8 cellular contexts compared by ENCODE assay signal in the genomic region with DNA sequence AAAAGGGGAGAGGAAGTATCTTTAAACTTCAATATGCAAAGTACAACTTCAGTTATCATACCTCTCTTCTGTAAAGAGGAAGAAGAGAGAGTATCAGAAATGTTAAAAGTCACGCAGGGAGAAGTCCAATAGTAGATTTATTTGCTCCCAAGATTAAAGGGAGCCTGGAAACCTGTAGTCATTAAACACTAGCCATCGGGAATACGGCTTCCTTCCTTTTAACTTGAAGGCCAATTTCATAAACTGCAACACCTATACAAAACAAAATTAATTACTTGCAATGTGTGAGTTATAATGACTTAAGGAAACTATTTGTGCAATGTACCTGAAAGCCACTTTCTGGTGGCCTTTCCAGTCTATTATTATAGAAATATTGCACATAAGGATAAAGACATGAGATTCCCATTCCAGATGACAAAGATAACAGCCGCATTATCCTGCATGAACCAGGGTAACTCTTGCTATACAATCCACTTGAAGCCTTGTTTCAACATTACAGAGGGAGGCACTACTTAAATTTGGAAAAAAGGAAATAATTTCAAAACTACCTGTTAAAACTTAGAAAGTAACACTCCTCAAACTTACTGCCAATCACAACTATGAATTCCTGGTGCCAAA. TPM values are rescaled to one million over a fixed set of nuclear protein-coding genes. Genes with fewer than 3 reads are reported as not detected.
DNase-seq lines count a peak whose midpoint lies in the region; ATAC-seq and TF ChIP-seq lines count a peak whose summit lies in the region.

No MANE protein-coding gene starts in this region.

- H3K27me3 ChIP-seq in liver (ENCODE audit: control insufficient read depth in 4 of 4, insufficient read depth in 4 of 4, low read length in 3 of 4) (no peaks in the 10 kb centered on the region), tibial nerve (no peaks in the 10 kb centered on the region)

- no peak for TF ChIP-seq POLR2A in tibial nerve (IDR thresholded peaks at IDR 0.05)

- H3K4me1 ChIP-seq in liver (ENCODE audit: control insufficient read depth in 4 of 4, insufficient read depth in 4 of 4, low read length in 3 of 4) (peaks cover 7 to 59% (median 24%) of the 10 kb centered on the region in 4 donors), tibial nerve (peaks cover 0 to 44% (median 23%) of the 10 kb centered on the region in 4 donors)

- TF ChIP-seq CTCF in liver (IDR thresholded peaks at IDR 0.05; ENCODE audit: low read depth, low read length, missing input control) (no peak), tibial nerve (IDR thresholded peaks at IDR 0.05) (no peak)

- H3K9me3 Mint-ChIP-seq in activated T-cell treated with anti-CD3 and anti-CD28 coated beads, Interleukin-2, amount 50 U/mL, for 4 hours = no peaks in the 10 kb centered on the region
- H3K9me3 Mint-ChIP-seq in activated naive CD8-positive, alpha-beta T cell treated with anti-CD3 and anti-CD28 coated beads, Interleukin-2, amount 10 ng/mL, durations not matched to agents 7 days and 5 days = no peaks in the 10 kb centered on the region

- H3K9me3 ChIP-seq in liver (ENCODE audit: control insufficient read depth in 4 of 4, low read length in 3 of 4) (no peaks in the 10 kb centered on the region), tibial nerve (no peaks in the 10 kb centered on the region)

- no peak for DNase-seq in activated T-cell treated with anti-CD3 and anti-CD28 coated beads, Interleukin-2, amount 50 U/mL, for 4 hours
- no peak for DNase-seq in activated T-cell treated with anti-CD3 and anti-CD28 coated beads for 4 hours
- no peak for DNase-seq in activated naive CD8-positive, alpha-beta T cell treated with anti-CD3 and anti-CD28 coated beads, Interleukin-2, amount 10 ng/mL, durations not matched to agents 7 days and 5 days
- DNase-seq in tibial nerve (ENCODE audit: low spot score in 2 of 2) = no peak

- H3K36me3 ChIP-seq in liver (ENCODE audit: control insufficient read depth in 4 of 4, insufficient read depth in 3 of 4, low read depth in 1 of 4, low read length in 3 of 4) = peaks cover 0 to 19% (median 0%) of the 10 kb centered on the region in 4 donors
- H3K36me3 ChIP-seq in tibial nerve = peaks cover 0 to 30% (median 0%) of the 10 kb centered on the region in 3 donors

- H3K4me3 Mint-ChIP-seq in activated T-cell treated with anti-CD3 and anti-CD28 coated beads, Interleukin-2, amount 50 U/mL, for 4 hours = peak overlapping the region; percentile 100
- peak overlapping the region; percentile 88 for H3K4me3 Mint-ChIP-seq in activated naive CD8-positive, alpha-beta T cell treated with anti-CD3 and anti-CD28 coated beads, Interleukin-2, amount 10 ng/mL, durations not matched to agents 7 days and 5 days

- peaks cover 73% of the 10 kb centered on the region for H3K36me3 Mint-ChIP-seq in activated T-cell treated with anti-CD3 and anti-CD28 coated beads, Interleukin-2, amount 50 U/mL, for 4 hours (ENCODE audit: insufficient read depth)
- peaks cover 71% of the 10 kb centered on the region for H3K36me3 Mint-ChIP-seq in activated naive CD8-positive, alpha-beta T cell treated with anti-CD3 and anti-CD28 coated beads, Interleukin-2, amount 10 ng/mL, durations not matched to agents 7 days and 5 days

- peak in 1 of 2 donors; percentile 9 for TF ChIP-seq RAD21 in liver (IDR thresholded peaks at IDR 0.05)

- no peak for TF ChIP-seq EP300 in tibial nerve (IDR thresholded peaks at IDR 0.05)

- peaks cover 25% of the 10 kb centered on the region for H3K4me1 Mint-ChIP-seq in activated T-cell treated with anti-CD3 and anti-CD28 coated beads, Interleukin-2, amount 50 U/mL, for 4 hours (ENCODE audit: low read depth)
- H3K4me1 Mint-ChIP-seq in activated naive CD8-positive, alpha-beta T cell treated with anti-CD3 and anti-CD28 coated beads, Interleukin-2, amount 10 ng/mL, durations not matched to agents 7 days and 5 days = peaks cover 44% of the 10 kb centered on the region

- H3K27me3 Mint-ChIP-seq in activated T-cell treated with anti-CD3 and anti-CD28 coated beads, Interleukin-2, amount 50 U/mL, for 4 hours (ENCODE audit: low read depth) = no peaks in the 10 kb centered on the region
- H3K27me3 Mint-ChIP-seq in activated naive CD8-positive, alpha-beta T cell treated with anti-CD3 and anti-CD28 coated beads, Interleukin-2, amount 10 ng/mL, durations not matched to agents 7 days and 5 days = no peaks in the 10 kb centered on the region

- no peak for ATAC-seq in activated T-cell treated with anti-CD3 and anti-CD28 coated beads, Interleukin-2, amount 50 U/mL, for 4 hours
- ATAC-seq in activated naive CD8-positive, alpha-beta T cell treated with anti-CD3 and anti-CD28 coated beads, Interleukin-2, amount 10 ng/mL, durations not matched to agents 7 days and 5 days (ENCODE audit: low read depth) = no peak
- ATAC-seq in GM21786 (IDR thresholded peaks at IDR 0.05; ENCODE audit: unreplicated experiment) (no peak), GM21529 (IDR thresholded peaks at IDR 0.05; ENCODE audit: unreplicated experiment) (no peak), HG02884 (IDR thresholded peaks at IDR 0.05; ENCODE audit: unreplicated experiment) (no peak)

- H3K27ac ChIP-seq in liver (ENCODE audit: low read depth in 1 of 2, low read length in 2 of 2) = peak overlapping the region; percentile 50 to 59
- H3K27ac ChIP-seq in tibial nerve = peak overlapping the region; percentile 99 to 100 (median 100)

- peak overlapping the region; percentile 89 to 96 (median 94) for H3K4me3 ChIP-seq in liver (ENCODE audit: low read depth in 1 of 3, low read length in 3 of 3)
- peak overlapping the region; percentile 95 to 99 (median 96) for H3K4me3 ChIP-seq in tibial nerve

- 6% methylated on average over 4 of the region's 4 CpGs for WGBS in liver
- 9 to 12% methylated on average over 4 of the region's 4 CpGs for WGBS in tibial nerve, 2 donors

- peak overlapping the region; percentile 99 for H3K27ac Mint-ChIP-seq in activated naive CD8-positive, alpha-beta T cell treated with anti-CD3 and anti-CD28 coated beads, Interleukin-2, amount 10 ng/mL, durations not matched to agents 7 days and 5 days

- POLR2A ChIA-PET in activated naive CD8-positive, alpha-beta T cell treated with anti-CD3 and anti-CD28 coated beads, Interleukin-2, amount 10 ng/mL, durations not matched to agents 7 days and 5 days (lab: Charles Lee) = interaction anchor here (0.7 to 7.1 kb wide), 13 partner anchors 7 to 759 kb away, joined by 3 to 311 read pairs (median 4); no protein-coding TSS in a partner anchor

- peak overlapping the region; percentile 96 for H3K9ac ChIP-seq in liver (ENCODE audit: low read depth in 1 of 2, low read length in 2 of 2)

TF ChIP-seq in liver, 16 proteins besides CTCF, POLR2A, EP300 and RAD21 (continues in another document):
- TF ChIP-seq EGR1 (IDR thresholded peaks at IDR 0.05; ENCODE audit: low read depth in 2 of 2) (no peak), YY1 (IDR thresholded peaks at IDR 0.05) (no peak), SP1 (IDR thresholded peaks at IDR 0.05) (no peak), NR2F2 (IDR thresholded peaks at IDR 0.05) (no peak), GABPA (IDR thresholded peaks at IDR 0.05 in 1 of 2, conservative IDR thresholded peaks at IDR 0.05 in 1 of 2) (no peak), FOXA2 (IDR thresholded peaks at IDR 0.05) (no peak), RXRA (IDR thresholded peaks at IDR 0.05) (no peak), JUND (IDR thresholded peaks at IDR 0.05) (no peak), HNF4A (conservative IDR thresholded peaks at IDR 0.05) (no peak)
- TF ChIP-seq, protein P1, sequence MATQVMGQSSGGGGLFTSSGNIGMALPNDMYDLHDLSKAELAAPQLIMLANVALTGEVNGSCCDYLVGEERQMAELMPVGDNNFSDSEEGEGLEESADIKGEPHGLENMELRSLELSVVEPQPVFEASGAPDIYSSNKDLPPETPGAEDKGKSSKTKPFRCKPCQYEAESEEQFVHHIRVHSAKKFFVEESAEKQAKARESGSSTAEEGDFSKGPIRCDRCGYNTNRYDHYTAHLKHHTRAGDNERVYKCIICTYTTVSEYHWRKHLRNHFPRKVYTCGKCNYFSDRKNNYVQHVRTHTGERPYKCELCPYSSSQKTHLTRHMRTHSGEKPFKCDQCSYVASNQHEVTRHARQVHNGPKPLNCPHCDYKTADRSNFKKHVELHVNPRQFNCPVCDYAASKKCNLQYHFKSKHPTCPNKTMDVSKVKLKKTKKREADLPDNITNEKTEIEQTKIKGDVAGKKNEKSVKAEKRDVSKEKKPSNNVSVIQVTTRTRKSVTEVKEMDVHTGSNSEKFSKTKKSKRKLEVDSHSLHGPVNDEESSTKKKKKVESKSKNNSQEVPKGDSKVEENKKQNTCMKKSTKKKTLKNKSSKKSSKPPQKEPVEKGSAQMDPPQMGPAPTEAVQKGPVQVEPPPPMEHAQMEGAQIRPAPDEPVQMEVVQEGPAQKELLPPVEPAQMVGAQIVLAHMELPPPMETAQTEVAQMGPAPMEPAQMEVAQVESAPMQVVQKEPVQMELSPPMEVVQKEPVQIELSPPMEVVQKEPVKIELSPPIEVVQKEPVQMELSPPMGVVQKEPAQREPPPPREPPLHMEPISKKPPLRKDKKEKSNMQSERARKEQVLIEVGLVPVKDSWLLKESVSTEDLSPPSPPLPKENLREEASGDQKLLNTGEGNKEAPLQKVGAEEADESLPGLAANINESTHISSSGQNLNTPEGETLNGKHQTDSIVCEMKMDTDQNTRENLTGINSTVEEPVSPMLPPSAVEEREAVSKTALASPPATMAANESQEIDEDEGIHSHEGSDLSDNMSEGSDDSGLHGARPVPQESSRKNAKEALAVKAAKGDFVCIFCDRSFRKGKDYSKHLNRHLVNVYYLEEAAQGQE (IDR thresholded peaks at IDR 0.05) = no peak
- TF ChIP-seq, protein P2, sequence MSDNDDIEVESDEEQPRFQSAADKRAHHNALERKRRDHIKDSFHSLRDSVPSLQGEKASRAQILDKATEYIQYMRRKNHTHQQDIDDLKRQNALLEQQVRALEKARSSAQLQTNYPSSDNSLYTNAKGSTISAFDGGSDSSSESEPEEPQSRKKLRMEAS (IDR thresholded peaks at IDR 0.05) = no peak
- TF ChIP-seq, protein P3, sequence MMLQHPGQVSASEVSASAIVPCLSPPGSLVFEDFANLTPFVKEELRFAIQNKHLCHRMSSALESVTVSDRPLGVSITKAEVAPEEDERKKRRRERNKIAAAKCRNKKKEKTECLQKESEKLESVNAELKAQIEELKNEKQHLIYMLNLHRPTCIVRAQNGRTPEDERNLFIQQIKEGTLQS (IDR thresholded peaks at IDR 0.05) = no peak

RNA-seq across cellular contexts. Expression of gene BTG1, which starts 4.6 kb away (rescaled TPM):
- 100 to 1,000 TPM; 119 to 204 (median 130) TPM for total RNA-seq in activated T-cell treated with anti-CD3 and anti-CD28 coated beads, Interleukin-2, amount 50 U/mL, for 4 hours
- total RNA-seq in activated naive CD8-positive, alpha-beta T cell treated with anti-CD3 and anti-CD28 coated beads, Interleukin-2, amount 10 ng/mL, durations not matched to agents 7 days and 5 days = 100 to 1,000 TPM; 249 to 255 TPM
- 10 to 100 TPM; 16.4 to 41.4 TPM for total RNA-seq in liver
- polyA plus RNA-seq in liver = 100 to 1,000 TPM in 1 of 2 donors, 10 to 100 TPM in 1; 13.7 to 107 TPM
- 10 to 100 TPM; 40.0 to 54.0 (median 47.8) TPM for total RNA-seq in tibial nerve
